In genomic region chr5:93606384-93606752, GRCh38 we compare ENCODE assay signal across 24 cellular contexts. TPM values are rescaled to one million over a fixed set of nuclear protein-coding genes. Genes with fewer than 3 reads are reported as not detected.
"Had no signal": no experiment of that assay in that cellular context is flagged by ENCODE, and none has a peak within 500 bp of the region (broad histone marks: within the 10 kb centered on the region; RNA-seq: fewer than 3 reads in every experiment).

No MANE protein-coding gene starts in this region.

- H3K9me3 Mint-ChIP-seq: stimulated activated effector memory CD8-positive, alpha-beta T cell treated with anti-CD3 and anti-CD28 coated beads, Interleukin-12 subunit alpha, Interleukin-12 subunit beta, amount 100 ng/mL, for 72 hours had no signal

- H3K27ac Mint-ChIP-seq: stimulated activated effector memory CD8-positive, alpha-beta T cell treated with anti-CD3 and anti-CD28 coated beads, Interleukin-12 subunit alpha, Interleukin-12 subunit beta, amount 100 ng/mL, for 72 hours had no signal

- H2AFZ ChIP-seq: parathyroid adenoma had no signal

- H3K4me3 ChIP-seq: heart right ventricle, psoas muscle, right lobe of liver, tibial artery, upper lobe of left lung, uterus had no signal

- H3K36me3 ChIP-seq: heart right ventricle, right lobe of liver, tibial artery, upper lobe of left lung, uterus had no signal

- H3K79me2 ChIP-seq: parathyroid adenoma had no signal

- DNase-seq: cortex of kidney; dorsolateral prefrontal cortex; effector memory CD4-positive, alpha-beta T cell; heart right ventricle; hypothalamus; left colon; left ventricle myocardium superior; mesendoderm; naive B cell; occipital lobe; psoas muscle; right lobe of liver; stimulated activated CD4-positive, alpha-beta T cell treated with anti-CD3 and anti-CD28 coated beads, Interleukin-4, amount 100 ng/mL, for 1 hour; stimulated activated CD8-positive, alpha-beta memory T cell treated with anti-CD3 and anti-CD28 coated beads, Interleukin-4, amount 100 ng/mL, for 48 hours; stimulated activated naive CD8-positive, alpha-beta T cell treated with anti-CD3 and anti-CD28 coated beads, Interleukin-15, Interleukin-2, amounts not matched to agents 100 U/mL and 50 U/mL, for 24 hours; tibial artery; upper lobe of left lung; uterus had no signal

- H3K36me3 Mint-ChIP-seq: stimulated activated effector memory CD8-positive, alpha-beta T cell treated with anti-CD3 and anti-CD28 coated beads, Interleukin-12 subunit alpha, Interleukin-12 subunit beta, amount 100 ng/mL, for 72 hours had no signal

- H3K4me1 ChIP-seq: parathyroid adenoma, right lobe of liver had no signal

- H3K9me3 ChIP-seq: heart right ventricle, psoas muscle, right lobe of liver, tibial artery, upper lobe of left lung, uterus had no signal

- FAIRE-seq: endometrium, frontal cortex, keratinocyte had no signal

- H3K27ac ChIP-seq: heart right ventricle, parathyroid adenoma, psoas muscle, right lobe of liver, tibial artery, upper lobe of left lung, uterus had no signal

- H3K4me3 Mint-ChIP-seq: stimulated activated effector memory CD8-positive, alpha-beta T cell treated with anti-CD3 and anti-CD28 coated beads, Interleukin-12 subunit alpha, Interleukin-12 subunit beta, amount 100 ng/mL, for 72 hours had no signal

- ATAC-seq: esophagus mucosa; heart right ventricle; left colon; left ventricle myocardium superior; psoas muscle; right lobe of liver; stimulated activated effector memory CD8-positive, alpha-beta T cell treated with anti-CD3 and anti-CD28 coated beads, Interleukin-12 subunit alpha, Interleukin-12 subunit beta, amount 100 ng/mL, for 72 hours; stimulated activated naive CD8-positive, alpha-beta T cell treated with anti-CD3 and anti-CD28 coated beads, Interleukin-15, Interleukin-2, amounts not matched to agents 100 U/mL and 50 U/mL, for 24 hours had no signal

- H3K9ac ChIP-seq: parathyroid adenoma had no signal

RNA-seq across cellular contexts. Expression of gene NR2F1, which starts 23.3 kb away (rescaled TPM):
- polyA plus RNA-seq: keratinocyte had no signal
